Comparison of ENCODE assay signal across 1 cellular context in genomic region chr18:41767960-41768359, GRCh38.
TF ChIP-seq lines count a peak whose summit lies in the region.

No MANE protein-coding gene starts in this region.

TF ChIP-seq in IMR-90, 13 proteins besides CTCF, POLR2A, EP300 and RAD21 (continued from another document):
- TF ChIP-seq MXI1 (IDR thresholded peaks at IDR 0.05; ENCODE audit: borderline replicate concordance, low read depth, low read length) (no peak), BHLHE40 (IDR thresholded peaks at IDR 0.05; ENCODE audit: low read depth, low read length) (no peak), SMC3 (IDR thresholded peaks at IDR 0.05; ENCODE audit: low read depth, low read length) (no peak), CHD1 (IDR thresholded peaks at IDR 0.05; ENCODE audit: low read depth, low read length) (no peak)
